ENCODE assay signal across 27 cellular contexts in the genomic region with DNA sequence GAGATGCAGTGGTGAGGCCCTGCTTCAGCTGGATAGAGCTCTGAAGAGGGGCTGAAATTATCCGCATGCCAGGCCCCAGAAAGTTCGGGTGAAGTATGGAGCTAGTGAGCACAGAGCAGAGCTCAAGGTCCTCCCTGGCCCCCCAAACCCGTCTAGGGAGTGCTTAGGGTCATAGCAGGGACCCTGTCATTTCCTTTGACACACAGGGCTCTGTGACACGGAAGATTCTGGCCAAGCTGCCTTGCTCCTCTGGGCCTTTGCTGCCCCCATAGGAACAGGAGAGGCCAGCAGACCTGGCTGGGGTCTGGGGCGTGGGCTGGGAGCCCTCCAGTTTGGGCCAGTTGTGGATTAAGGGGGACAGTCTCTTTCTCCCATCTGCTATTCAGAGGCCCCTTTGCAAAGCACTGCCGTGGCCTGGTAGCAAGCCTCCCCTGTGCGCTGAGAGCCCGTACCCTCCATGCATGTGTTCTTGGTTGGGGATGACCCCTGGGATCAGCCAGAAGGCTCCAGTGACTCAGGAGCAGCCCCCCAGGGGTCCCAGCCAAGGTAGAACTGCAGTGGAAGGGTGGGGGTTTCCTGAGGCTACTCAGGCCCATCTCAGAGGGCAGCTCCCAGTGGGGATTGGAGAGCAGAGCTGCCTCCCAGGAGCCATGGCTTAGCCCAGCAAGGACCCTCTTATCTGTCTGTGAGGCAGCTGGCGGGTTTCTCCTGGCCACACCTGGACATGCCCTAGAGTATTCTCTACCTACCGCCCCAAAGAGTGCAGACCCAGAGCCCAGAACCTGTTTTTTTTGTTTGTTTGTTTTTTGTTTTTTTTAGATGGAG. TPM values are rescaled to one million over a fixed set of nuclear protein-coding genes. Genes with fewer than 3 reads are reported as not detected.
A peak's percentile ranks its signal among the peaks of the same experiment; 100 is the strongest.
DNase-seq lines count a peak whose midpoint lies in the region; TF ChIP-seq lines count a peak whose summit lies in the region.
"Had no signal": no experiment of that assay in that cellular context is flagged by ENCODE, and none has a peak within 500 bp of the region (broad histone marks: within the 10 kb centered on the region; RNA-seq: fewer than 3 reads in every experiment).

No MANE protein-coding gene starts in this region.

- H3K27ac ChIP-seq in H9 (ENCODE audit: insufficient read length, low read depth, low read length), result no peak overlapping the region
- no peak overlapping the region for H3K27ac ChIP-seq in colonic mucosa
- H3K27ac ChIP-seq in neuronal stem cell (replicated peaks; ENCODE audit: low read length), result no peak overlapping the region
- H3K27ac ChIP-seq in dorsolateral prefrontal cortex, result peak overlapping the region in 11 of 59 donors; percentile 3 to 54 (median 7)
- H3K27ac ChIP-seq: BLaER1, body of pancreas, psoas muscle, tibial artery had no signal

- H3K27ac Mint-ChIP-seq in H9 (peak overlapping the region in 2 of 3 experiments; percentile 59 to 82; a peak in 3 of 7 replicates), HFFc6 (no peak overlapping the region)
- H3K27ac Mint-ChIP-seq: activated naive CD4-positive, alpha-beta T cell treated with anti-CD3 and anti-CD28 coated beads for 36 hours; activated T-helper 1 cell treated with anti-CD3 and anti-CD28 coated beads, Interleukin-12 subunit alpha, Interleukin-12 subunit beta, Interleukin-2, Interleukin-4 antibody, amounts not matched to agents 30 ng/mL and 10 ng/mL and 1 ng/mL, durations not matched to agents 14 hours and 24 hours and 36 hours had no signal

- H3K9ac ChIP-seq in H9 (ENCODE audit: extremely low read depth, insufficient read length, low read length), result no peak overlapping the region
- H3K9ac ChIP-seq in colonic mucosa (ENCODE audit: low read depth in 2 of 2, low read length in 2 of 2), result no peak overlapping the region
- no peak overlapping the region for H3K9ac ChIP-seq in neuronal stem cell (ENCODE audit: low read depth, low read length, poor library complexity)
- H3K9ac ChIP-seq: BLaER1 had no signal

- DNase-seq in GM10248 (ENCODE audit: extremely low spot score) (peak; percentile 15), H9 (peak; percentile 27), colonic mucosa (peak; percentile 15), neuronal stem cell (ENCODE audit: low spot score) (no peak), dorsolateral prefrontal cortex (no peak), HFFc6 (no peak), NCI-H2196 treated with DMSO at 0.1 percent for 48 hours (lab: John Stamatoyannopoulos, UW; ENCODE audit: unreplicated experiment) (no peak)
- DNase-seq: activated CD4-positive, alpha-beta T cell treated with anti-CD3 and anti-CD28 coated beads for 1 hour; activated naive CD4-positive, alpha-beta T cell treated with anti-CD3 and anti-CD28 coated beads for 36 hours; body of pancreas; EL; Karpas-422; naive thymus-derived CD8-positive, alpha-beta T cell; NCI-H1417; NCI-H2081; NCI-H2227 treated with DMSO at 0.1 percent for 48 hours; NCI-H69; psoas muscle; SHP77; stimulated activated CD4-positive, alpha-beta T cell treated with anti-CD3 and anti-CD28 coated beads, Interleukin-12 subunit alpha, Interleukin-12 subunit beta, amount 100 ng/mL, for 4 hours; stimulated activated CD4-positive, alpha-beta T cell treated with anti-CD3 and anti-CD28 coated beads, Interleukin-2, amount 100 ng/mL, for 48 hours; stomach had no signal

- H3K9me3 ChIP-seq in H9 (ENCODE audit: control insufficient read depth, low read depth, low read length) (no peaks in the 10 kb centered on the region), colonic mucosa (no peaks in the 10 kb centered on the region), neuronal stem cell (replicated peaks in 1 of 2; ENCODE audit: control insufficient read depth in 2 of 2, insufficient read depth in 1 of 2, low read depth in 1 of 2, low read length in 2 of 2) (peaks cover 0 to 4% of the 10 kb centered on the region in 2 donors)
- H3K9me3 ChIP-seq: BLaER1, body of pancreas, psoas muscle, sigmoid colon, stomach, tibial artery had no signal

- H2BK15ac ChIP-seq in H9 (ENCODE audit: low read depth, low read length), result no peak overlapping the region
- H2BK15ac ChIP-seq in neuronal stem cell (ENCODE audit: low read length), result peak overlapping the region; percentile 35

- no peak overlapping the region for H4K8ac ChIP-seq in H9 (replicated peaks; ENCODE audit: insufficient read length, low read depth, low read length)
- H4K8ac ChIP-seq in neuronal stem cell (ENCODE audit: low read depth, low read length), result no peak overlapping the region

- H3K9me3 Mint-ChIP-seq in H9, result no peaks in the 10 kb centered on the region
- no peaks in the 10 kb centered on the region for H3K9me3 Mint-ChIP-seq in HFFc6
- H3K9me3 Mint-ChIP-seq: activated naive CD4-positive, alpha-beta T cell treated with anti-CD3 and anti-CD28 coated beads for 36 hours; activated T-helper 1 cell treated with anti-CD3 and anti-CD28 coated beads, Interleukin-12 subunit alpha, Interleukin-12 subunit beta, Interleukin-2, Interleukin-4 antibody, amounts not matched to agents 30 ng/mL and 10 ng/mL and 1 ng/mL, durations not matched to agents 14 hours and 24 hours and 36 hours; naive thymus-derived CD8-positive, alpha-beta T cell had no signal

- H2BK120ac ChIP-seq in H9 (ENCODE audit: low read depth, low read length, poor library complexity, severe bottlenecking) (no peak overlapping the region), neuronal stem cell (ENCODE audit: low read depth, low read length) (no peak overlapping the region)

- no peaks in the 10 kb centered on the region for H3K79me2 ChIP-seq in H9 (ENCODE audit: insufficient read depth, low read length)

- H3K56ac ChIP-seq in H9 (ENCODE audit: insufficient read length, low read depth, low read length), result no peak overlapping the region

- H3K79me1 ChIP-seq in H9 (ENCODE audit: insufficient read depth, low read depth, low read length, poor library complexity, severe bottlenecking), result no peaks in the 10 kb centered on the region
- no peaks in the 10 kb centered on the region for H3K79me1 ChIP-seq in neuronal stem cell (ENCODE audit: low read depth, low read length)

- H3K4me1 Mint-ChIP-seq in H9 (peaks cover 7 to 23% of the 10 kb centered on the region in 2 experiments), HFFc6 (ENCODE audit: low read depth) (no peaks in the 10 kb centered on the region)

- no peak overlapping the region for H4K91ac ChIP-seq in H9 (ENCODE audit: insufficient read length, low read depth, low read length)
- H4K91ac ChIP-seq in neuronal stem cell (ENCODE audit: low read depth, low read length, poor library complexity), result no peak overlapping the region

- H3K27me3 Mint-ChIP-seq in H9 (ENCODE audit: low read depth), result no peaks in the 10 kb centered on the region
- no peaks in the 10 kb centered on the region; the same call in 1 of the 2 replicates for H3K27me3 Mint-ChIP-seq in HFFc6 (ENCODE audit: insufficient read depth)
- H3K27me3 Mint-ChIP-seq: naive thymus-derived CD8-positive, alpha-beta T cell had no signal

- H2AFZ ChIP-seq in H9 (ENCODE audit: low read length) (no peak overlapping the region), neuronal stem cell (ENCODE audit: low read length) (no peak overlapping the region)

- intact Hi-C loops in colonic mucosa (cut with DNase I), result no loop called here
- intact Hi-C loops in dorsolateral prefrontal cortex (cut with DNase I), result no loop called here

- H2AK5ac ChIP-seq in H9 (ENCODE audit: insufficient read length, low read length) (no peak overlapping the region), neuronal stem cell (ENCODE audit: low read depth, low read length) (peak overlapping the region; percentile 53)

- H3K4me3 ChIP-seq in colonic mucosa (no peak overlapping the region), neuronal stem cell (ENCODE audit: low read length in 2 of 2) (no peak overlapping the region), dorsolateral prefrontal cortex (no peak overlapping the region)
- H3K4me3 ChIP-seq: BLaER1, body of pancreas, GM12878, psoas muscle, sigmoid colon, stomach, tibial artery had no signal

- no peaks in the 10 kb centered on the region for H3K27me3 ChIP-seq in H9 (ENCODE audit: insufficient read depth, low read length)
- no peaks in the 10 kb centered on the region for H3K27me3 ChIP-seq in colonic mucosa
- no peaks in the 10 kb centered on the region for H3K27me3 ChIP-seq in neuronal stem cell (ENCODE audit: control insufficient read depth in 3 of 3, insufficient read depth in 3 of 3, low read depth in 1 of 3, low read length in 3 of 3)
- H3K27me3 ChIP-seq in dorsolateral prefrontal cortex, result no peaks in the 10 kb centered on the region
- H3K27me3 ChIP-seq: BLaER1, body of pancreas, sigmoid colon, stomach, tibial artery had no signal

- H3K4me3 Mint-ChIP-seq in H9, result no peak overlapping the region
- H3K4me3 Mint-ChIP-seq in HFFc6, result no peak overlapping the region
- H3K4me3 Mint-ChIP-seq: activated naive CD4-positive, alpha-beta T cell treated with anti-CD3 and anti-CD28 coated beads for 36 hours; activated T-helper 1 cell treated with anti-CD3 and anti-CD28 coated beads, Interleukin-12 subunit alpha, Interleukin-12 subunit beta, Interleukin-2, Interleukin-4 antibody, amounts not matched to agents 30 ng/mL and 10 ng/mL and 1 ng/mL, durations not matched to agents 14 hours and 24 hours and 36 hours; naive thymus-derived CD8-positive, alpha-beta T cell had no signal

- H3K14ac ChIP-seq in H9 (ENCODE audit: insufficient read depth, low read length) (no peak overlapping the region), neuronal stem cell (ENCODE audit: low read length) (no peak overlapping the region)

- H3K23me2 ChIP-seq in H9 (ENCODE audit: insufficient read length, low read depth, low read length, poor library complexity, severe bottlenecking), result no peaks in the 10 kb centered on the region

- TF ChIP-seq CTCF in GM10248 (IDR thresholded peaks at IDR 0.05; ENCODE audit: control extremely low read depth, extremely low read depth, low read depth, missing control alignments) (no peak), H9 (conservative IDR thresholded peaks at IDR 0.05) (no peak), colonic mucosa (IDR thresholded peaks at IDR 0.05) (no peak), dorsolateral prefrontal cortex (IDR thresholded peaks at IDR 0.05 in 54 of 56, conservative IDR thresholded peaks at IDR 0.05 in 2 of 56; ENCODE audit: low read depth in 1 of 56, partially characterized antibody in 56 of 56) (no peak), HFFc6 (IDR thresholded peaks at IDR 0.05) (no peak)

- H3K4me2 ChIP-seq in H9 (ENCODE audit: insufficient read depth, insufficient read length, low read length) (no peak overlapping the region), neuronal stem cell (ENCODE audit: insufficient read depth, low read length, poor library complexity, severe bottlenecking) (no peak overlapping the region)
- H3K4me2 ChIP-seq: BLaER1 had no signal

- H3K18ac ChIP-seq in H9 (ENCODE audit: insufficient read length, low read depth, low read length) (no peak overlapping the region), neuronal stem cell (ENCODE audit: low read length) (no peak overlapping the region)

- H3K4ac ChIP-seq in H9 (ENCODE audit: low read depth, low read length) (no peak overlapping the region), neuronal stem cell (ENCODE audit: low read length) (no peak overlapping the region)

- H3K4me1 ChIP-seq in H9 (ENCODE audit: insufficient read depth, low read length) (0 out of 2 replicates have a peak, but pooled peaks cover 2% of the 10 kb centered on the region), colonic mucosa (no peaks in the 10 kb centered on the region), neuronal stem cell (ENCODE audit: control insufficient read depth in 2 of 2, insufficient read depth in 1 of 2, low read depth in 1 of 2, low read length in 2 of 2) (peaks cover 2 to 4% of the 10 kb centered on the region in 2 donors)
- H3K4me1 ChIP-seq: BLaER1, body of pancreas, psoas muscle, stomach, tibial artery had no signal

- H3K23ac ChIP-seq in H9 (ENCODE audit: insufficient read length, low read depth, low read length) (no peak overlapping the region), neuronal stem cell (ENCODE audit: low read depth, low read length, poor library complexity) (no peak overlapping the region)

- H3K36me3 ChIP-seq in colonic mucosa (no peaks in the 10 kb centered on the region), neuronal stem cell (replicated peaks in 1 of 2; ENCODE audit: control insufficient read depth in 2 of 2, insufficient read depth in 2 of 2, low read length in 2 of 2) (peaks cover 0 to 2% of the 10 kb centered on the region in 2 donors)

- H3T11ph ChIP-seq in H9 (ENCODE audit: low read length), result no peak overlapping the region

- no peak overlapping the region for H4K5ac ChIP-seq in H9 (ENCODE audit: insufficient read length, low read depth, low read length)

- H3K36me3 Mint-ChIP-seq in H9 (ENCODE audit: insufficient read depth in 1 of 3, low read depth in 3 of 3) (peaks cover 10 to 18% (median 17%) of the 10 kb centered on the region in 3 experiments), HFFc6 (ENCODE audit: low read depth) (peaks cover 21% of the 10 kb centered on the region)

- no peak overlapping the region for H2BK20ac ChIP-seq in H9 (ENCODE audit: low read depth, low read length, poor library complexity, severe bottlenecking)

- CTCF ChIA-PET in GM10248 (lab: Yijun Ruan, JAX), result interaction anchor here (1.6 to 2.3 kb wide), 2 partner anchors 14 to 43 kb away, joined by 4 to 7 read pairs; a partner anchor contains a TSS

- H4K20me1 ChIP-seq in H9 (ENCODE audit: control insufficient read depth, insufficient read depth, insufficient read length), result no peaks in the 10 kb centered on the region
- H4K20me1 ChIP-seq: BLaER1 had no signal

- POLR2A ChIA-PET in GM10248 (lab: Yijun Ruan, JAX), result interaction anchor here (0.6 kb wide), 1 partner anchor 206 kb away, joined by 3 read pairs; no protein-coding TSS in a partner anchor

- H2BK12ac ChIP-seq in H9 (ENCODE audit: insufficient read length, low read depth, low read length) (no peak overlapping the region), neuronal stem cell (ENCODE audit: low read length) (no peak overlapping the region)

- H2BK5ac ChIP-seq in H9 (ENCODE audit: insufficient read length, low read length) (no peak overlapping the region), neuronal stem cell (ENCODE audit: low read length) (no peak overlapping the region)

- no CpG with 5 or more reads among the region's 10 CpGs for WGBS in H9 (ENCODE audit: extremely low coverage, insufficient read length, low lambda C conversion rate)
- WGBS in neuronal stem cell (ENCODE audit: extremely low coverage in 2 of 2, insufficient read length in 2 of 2, insufficient replicate concordance in 1 of 2), 2 donors, result no CpG with 5 or more reads among the region's 10 CpGs

RNA-seq across cellular contexts. Expression of a gene that starts 42.3 kb away (rescaled TPM):
- total RNA-seq in H9 (2021) (23.7 and 24.7 TPM in 2 replicates), colonic mucosa (10 to 100 TPM; 24.0 to 39.3 TPM), dorsolateral prefrontal cortex (100 to 1,000 TPM in 15 of 120 experiments, 10 to 100 TPM in 105; 47.2 to 142 (median 77.9) TPM)
- 27.1 TPM for polyA plus RNA-seq in neuronal stem cell (2013, experiment 1 of 2)
- polyA plus RNA-seq in neuronal stem cell (2013, experiment 2 of 2), result 26.4 TPM
- total RNA-seq in HFFc6 (2021; fragmentation: NEBNext Ultra II Directional; extraction: Animal tissue kit (Norgen Biotek cat#: 25700)), result 10 to 100 TPM; 41.9 to 55.8 (median 55.1) TPM

RNA-seq across cellular contexts. Expression of a gene that starts 43.6 kb away (rescaled TPM):
- 4.6 and 5.9 TPM in 2 replicates for total RNA-seq in H9 (2021)
- total RNA-seq in colonic mucosa, result 1 to 10 TPM; 7.9 to 9.7 TPM
- polyA plus RNA-seq in neuronal stem cell (2013, experiment 1 of 2), result 0.99 TPM
- 1.2 TPM for polyA plus RNA-seq in neuronal stem cell (2013, experiment 2 of 2)
- total RNA-seq in dorsolateral prefrontal cortex, result 10 to 100 TPM; 14.7 to 74.3 (median 28.6) TPM
- 10 to 100 TPM in 3 of 6 experiments, 1 to 10 TPM in 3; 9.6 to 10.6 (median 10.0) TPM for total RNA-seq in HFFc6 (2021; fragmentation: NEBNext Ultra II Directional; extraction: Animal tissue kit (Norgen Biotek cat#: 25700))

Comparison
In these comparisons a context has a peak if more than half of its experiments do, and no peak if none do; other contexts are left out.
1. DNase-seq: peak in GM10248 (single experiment), H9 (single experiment) and colonic mucosa (single experiment); none in neuronal stem cell (single experiment), dorsolateral prefrontal cortex (0 of 10), HFFc6 (single experiment) and NCI-H2196 treated with DMSO at 0.1 percent for 48 hours (single experiment).